In the genomic region with DNA sequence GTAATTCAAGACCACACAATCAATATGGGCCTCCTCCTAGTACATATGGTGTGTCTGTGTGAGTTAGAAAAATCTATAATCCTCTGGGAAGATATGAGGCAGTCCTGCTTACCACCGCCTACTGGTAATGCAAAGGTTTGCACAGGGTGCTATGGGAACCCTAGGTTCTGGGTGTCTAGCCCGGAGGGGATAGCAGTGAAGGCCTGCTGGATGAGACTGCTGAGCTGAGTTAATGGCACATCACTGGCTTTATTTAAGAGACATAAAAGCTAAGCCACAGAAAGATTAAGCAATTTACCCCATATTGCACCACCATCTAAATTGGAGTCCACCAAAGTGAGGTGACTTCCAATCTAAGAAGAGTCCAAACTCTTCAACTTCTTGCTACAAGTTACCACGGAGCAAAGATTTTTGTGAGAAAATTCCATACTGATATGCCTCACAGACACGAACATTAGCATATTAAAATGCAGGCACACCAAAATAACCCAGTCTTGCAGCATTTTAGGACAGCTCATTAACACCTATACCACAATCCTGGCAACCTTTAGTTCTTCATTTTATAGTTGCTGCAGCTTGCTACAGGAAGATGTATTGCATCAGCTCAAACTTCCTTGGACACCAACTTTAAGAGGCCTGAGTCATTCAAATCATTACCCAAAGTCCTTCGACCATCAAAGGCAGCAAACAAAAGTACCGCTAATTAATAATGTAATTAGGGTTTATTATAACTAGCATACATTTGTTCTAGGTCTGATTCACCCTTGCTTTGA, we compare ENCODE assay signal across 29 cellular contexts. TPM values are rescaled to one million over a fixed set of nuclear protein-coding genes. Genes with fewer than 3 reads are reported as not detected.
DNase-seq lines count a peak whose midpoint lies in the region; ATAC-seq and TF ChIP-seq lines count a peak whose summit lies in the region.
"Had no signal": no experiment of that assay in that cellular context is flagged by ENCODE, and none has a peak within 500 bp of the region (broad histone marks: within the 10 kb centered on the region; RNA-seq: fewer than 3 reads in every experiment).

No MANE protein-coding gene starts in this region.

- H3K4me2 ChIP-seq in H9 (ENCODE audit: insufficient read depth, insufficient read length, low read length) = no peak overlapping the region

- no peak overlapping the region for H3K23ac ChIP-seq in H9 (ENCODE audit: insufficient read length, low read depth, low read length)

- no peak overlapping the region for H4K5ac ChIP-seq in H9 (ENCODE audit: insufficient read length, low read depth, low read length)

- ATAC-seq in GM18909 (IDR thresholded peaks at IDR 0.05; ENCODE audit: poor library complexity, unreplicated experiment) (no peak), Right ventricle myocardium superior (ENCODE audit: poor library complexity) (no peak)
- ATAC-seq: CD8-positive, alpha-beta T cell; gastrocnemius medialis; psoas muscle had no signal

- H3K18ac ChIP-seq in H9 (ENCODE audit: insufficient read length, low read depth, low read length) = no peak overlapping the region

- H3K27me3 ChIP-seq in H9 (ENCODE audit: insufficient read depth, low read length) = no peaks in the 10 kb centered on the region
- H3K27me3 ChIP-seq in endodermal cell (ENCODE audit: control insufficient read depth, insufficient read depth, low read length, poor library complexity, severe bottlenecking) = no peaks in the 10 kb centered on the region
- H3K27me3 ChIP-seq: esophagus muscularis mucosa had no signal

- no peak overlapping the region for H2BK12ac ChIP-seq in H9 (ENCODE audit: insufficient read length, low read depth, low read length)

- H3K4me1 Mint-ChIP-seq in CD14-positive monocyte (peaks cover 31% of the 10 kb centered on the region), H9 (peaks cover 27 to 32% of the 10 kb centered on the region in 2 experiments), endodermal cell (peaks cover 1% of the 10 kb centered on the region)
- H3K4me1 Mint-ChIP-seq: activated CD4-positive, alpha-beta memory T cell treated with anti-CD3 and anti-CD28 coated beads, Interleukin-2, amount 10 ng/mL, durations not matched to agents 7 days and 5 days; neural crest cell had no signal

- TF ChIP-seq CTCF in CD14-positive monocyte (IDR thresholded peaks at IDR 0.05) (no peak), H9 (conservative IDR thresholded peaks at IDR 0.05) (peak; percentile 33; the same call in 1 of the 3 replicates), endodermal cell (conservative IDR thresholded peaks at IDR 0.05) (peak; percentile 47)

- no peak overlapping the region for H3K14ac ChIP-seq in H9 (ENCODE audit: insufficient read depth, low read length)

- H3K4me3 ChIP-seq in endodermal cell (ENCODE audit: low read length) = no peak overlapping the region
- H3K4me3 ChIP-seq: esophagus muscularis mucosa, gastrocnemius medialis, GM23248, left ventricle myocardium inferior, psoas muscle, SK-N-MC, skin epidermis had no signal

- WGBS in H9 (ENCODE audit: extremely low coverage, insufficient read length, low lambda C conversion rate) = no CpG with 5 or more reads among the region's 6 CpGs
- WGBS in endodermal cell (ENCODE audit: insufficient coverage in 1 of 2, insufficient read length in 1 of 2), 2 experiments = 60 to 88% methylated on average over 1 to 4 of the region's 6 CpGs

- H2BK20ac ChIP-seq in H9 (ENCODE audit: low read depth, low read length, poor library complexity, severe bottlenecking) = no peak overlapping the region

- H3K9me3 Mint-ChIP-seq in CD14-positive monocyte (peaks cover 0 to 1% (median 0%) of the 10 kb centered on the region in 7 donors), H9 (peaks cover 56 to 62% of the 10 kb centered on the region in 2 experiments), endodermal cell (peaks cover 19% of the 10 kb centered on the region)
- H3K9me3 Mint-ChIP-seq: activated CD4-positive, alpha-beta memory T cell treated with anti-CD3 and anti-CD28 coated beads, Interleukin-2, amount 10 ng/mL, durations not matched to agents 7 days and 5 days; CD8-positive, alpha-beta T cell had no signal

- H2AK5ac ChIP-seq in H9 (ENCODE audit: insufficient read length, low read length) = no peak overlapping the region

- no peak overlapping the region for H2BK15ac ChIP-seq in H9 (ENCODE audit: low read depth, low read length)

- H2AFZ ChIP-seq in H9 (ENCODE audit: low read length) = no peak overlapping the region
- H2AFZ ChIP-seq: GM23248 had no signal

- no peaks in the 10 kb centered on the region for H3K23me2 ChIP-seq in H9 (ENCODE audit: insufficient read length, low read depth, low read length, poor library complexity, severe bottlenecking)

- no peak overlapping the region for H4K91ac ChIP-seq in H9 (ENCODE audit: insufficient read length, low read depth, low read length)

- no peaks in the 10 kb centered on the region for H4K20me1 ChIP-seq in H9 (ENCODE audit: control insufficient read depth, insufficient read depth, insufficient read length)

- peaks cover 16% of the 10 kb centered on the region for H3K4me1 ChIP-seq in H9 (ENCODE audit: insufficient read depth, low read length)
- no peaks in the 10 kb centered on the region for H3K4me1 ChIP-seq in endodermal cell (ENCODE audit: control insufficient read depth, insufficient read depth, low read length)
- H3K4me1 ChIP-seq: esophagus muscularis mucosa, gastrocnemius medialis, left ventricle myocardium inferior, psoas muscle had no signal

- H3K79me1 ChIP-seq in H9 (ENCODE audit: insufficient read depth, low read depth, low read length, poor library complexity, severe bottlenecking) = no peaks in the 10 kb centered on the region

- H3K4me3 Mint-ChIP-seq in CD14-positive monocyte = peak overlapping the region in 1 of 2 donors; percentile 40
- H3K4me3 Mint-ChIP-seq in H9 = no peak overlapping the region
- no peak overlapping the region for H3K4me3 Mint-ChIP-seq in endodermal cell
- H3K4me3 Mint-ChIP-seq: activated CD4-positive, alpha-beta memory T cell treated with anti-CD3 and anti-CD28 coated beads, Interleukin-2, amount 10 ng/mL, durations not matched to agents 7 days and 5 days; CD8-positive, alpha-beta T cell; neural crest cell had no signal

- no peaks in the 10 kb centered on the region for H3K36me3 Mint-ChIP-seq in CD14-positive monocyte
- no peaks in the 10 kb centered on the region for H3K36me3 Mint-ChIP-seq in H9 (ENCODE audit: insufficient read depth in 1 of 3, low read depth in 3 of 3)
- H3K36me3 Mint-ChIP-seq in endodermal cell (ENCODE audit: low read depth) = no peaks in the 10 kb centered on the region
- H3K36me3 Mint-ChIP-seq: CD8-positive, alpha-beta T cell had no signal

- no peak overlapping the region for H4K8ac ChIP-seq in H9 (replicated peaks; ENCODE audit: insufficient read length, low read depth, low read length)

- DNase-seq in CD14-positive monocyte (ENCODE audit: low spot score) (no peak), H9 (no peak), NOMO-1 treated with DMSO at 0.1 percent for 48 hours (lab: John Stamatoyannopoulos, UW; ENCODE audit: unreplicated experiment) (peak; percentile 88), endodermal cell (no peak), NCI-H2196 treated with DMSO at 0.1 percent for 48 hours (lab: John Stamatoyannopoulos, UW; ENCODE audit: unreplicated experiment) (no peak), NCI-H748 treated with DMSO at 0.1 percent for 48 hours (lab: John Stamatoyannopoulos, UW) (no peak), Right ventricle myocardium superior (no peak)
- DNase-seq: activated CD4-positive, alpha-beta memory T cell treated with anti-CD3 and anti-CD28 coated beads, Interleukin-2, amount 10 ng/mL, durations not matched to agents 7 days and 5 days; activated gamma-delta T cell; CD8-positive, alpha-beta T cell; DMS153; effector memory CD4-positive, alpha-beta T cell; gastrocnemius medialis; GM23248; hippocampal formation; left ventricle myocardium inferior; MM.1S; NCI-H187 treated with DMSO at 0.1 percent for 48 hours; NCI-H2227 treated with DMSO at 0.1 percent for 48 hours; psoas muscle; stimulated activated CD4-positive, alpha-beta T cell treated with anti-CD3 and anti-CD28 coated beads, Interleukin-2, amount 100 ng/mL, for 24 hours; stimulated activated naive CD4-positive, alpha-beta T cell had no signal

- no peaks in the 10 kb centered on the region for H3K9me3 ChIP-seq in H9 (ENCODE audit: control insufficient read depth, low read depth, low read length)
- H3K9me3 ChIP-seq in endodermal cell (ENCODE audit: control insufficient read depth, low read length) = no peaks in the 10 kb centered on the region
- H3K9me3 ChIP-seq: esophagus muscularis mucosa, gastrocnemius medialis, left ventricle myocardium inferior, psoas muscle had no signal

- H3K27me3 Mint-ChIP-seq in CD14-positive monocyte (ENCODE audit: low read depth in 3 of 3) (peaks cover 1 to 4% (median 3%) of the 10 kb centered on the region in 3 donors), H9 (ENCODE audit: low read depth) (peaks cover 1% of the 10 kb centered on the region; the same call in 1 of the 2 replicates), endodermal cell (ENCODE audit: insufficient read depth) (no peaks in the 10 kb centered on the region)

- H3K56ac ChIP-seq in H9 (ENCODE audit: insufficient read length, low read depth, low read length) = no peak overlapping the region

- no peak overlapping the region for H3K4ac ChIP-seq in H9 (ENCODE audit: low read depth, low read length)

- no peaks in the 10 kb centered on the region for H3K36me3 ChIP-seq in endodermal cell (ENCODE audit: control insufficient read depth, insufficient read depth, low read length)
- H3K36me3 ChIP-seq: esophagus muscularis mucosa, gastrocnemius medialis, left ventricle myocardium inferior had no signal

- H2BK120ac ChIP-seq in H9 (ENCODE audit: low read depth, low read length, poor library complexity, severe bottlenecking) = no peak overlapping the region

- H3K27ac Mint-ChIP-seq in CD14-positive monocyte (peak overlapping the region in 5 of 7 donors; percentile 21 to 68 (median 61)), H9 (no peak overlapping the region), endodermal cell (no peak overlapping the region)
- H3K27ac Mint-ChIP-seq: activated CD4-positive, alpha-beta memory T cell treated with anti-CD3 and anti-CD28 coated beads, Interleukin-2, amount 10 ng/mL, durations not matched to agents 7 days and 5 days; CD8-positive, alpha-beta T cell had no signal

- no peak overlapping the region for H3K9ac ChIP-seq in H9 (ENCODE audit: extremely low read depth, insufficient read length, low read length)
- no peak overlapping the region for H3K9ac ChIP-seq in endodermal cell (ENCODE audit: extremely low read depth, low read length, poor library complexity, severe bottlenecking)
- H3K9ac ChIP-seq: GM23248 had no signal

- H3K27ac ChIP-seq in H9 (ENCODE audit: insufficient read length, low read depth, low read length) (no peak overlapping the region), endodermal cell (ENCODE audit: low read depth, low read length) (no peak overlapping the region)
- H3K27ac ChIP-seq: esophagus muscularis mucosa, gastrocnemius medialis, GM23248, left ventricle myocardium inferior, psoas muscle, SK-N-MC, skin epidermis had no signal

- H3K79me2 ChIP-seq in H9 (ENCODE audit: insufficient read depth, low read length) = no peaks in the 10 kb centered on the region

- H3T11ph ChIP-seq in H9 (ENCODE audit: low read length) = no peak overlapping the region

- H2BK5ac ChIP-seq in H9 (ENCODE audit: insufficient read length, low read length) = no peak overlapping the region

- intact Hi-C loops in CD14-positive monocyte (cut with micrococcal nuclease) (no loop called here), Right ventricle myocardium superior (cut with DNase I) (no loop called here)

RNA-seq across cellular contexts. Expression of a gene that starts 13.7 kb away (rescaled TPM):
- polyA plus RNA-seq in CD14-positive monocyte = not detected
- total RNA-seq in H9 (2021) (1.4 and 1.6 TPM in 2 replicates), endodermal cell (1 to 10 TPM; 3.5 to 4.8 TPM), Right ventricle myocardium superior (not detected)
- polyA plus RNA-seq in endodermal cell (2013, experiment 1 of 2) = 1.4 TPM
- 1.4 TPM for polyA plus RNA-seq in endodermal cell (2013, experiment 2 of 2)
- total RNA-seq: activated CD4-positive, alpha-beta memory T cell treated with anti-CD3 and anti-CD28 coated beads, Interleukin-2, amount 10 ng/mL, durations not matched to agents 7 days and 5 days; CD8-positive, alpha-beta T cell; esophagus muscularis mucosa; gastrocnemius medialis; GM23248; left ventricle myocardium inferior; psoas muscle; T-helper 2 cell treated with Interferon-gamma antibody and Interleukin-4, amounts not matched to agents 100 ng/mL and 5 ng/mL, for 36 hours had no signal
- polyA plus RNA-seq: AG04450, GM23248 had no signal

Comparison
In these comparisons a context has a peak if more than half of its experiments do, and no peak if none do; other contexts are left out.
1. H3K27ac Mint-ChIP-seq: peak in CD14-positive monocyte (5 of 7); none in H9 (0 of 3) and endodermal cell (single experiment).